In genomic region chr1:113770031-113770430, GRCh38 we compare ENCODE assay signal across 17 cellular contexts. TPM values are rescaled to one million over a fixed set of nuclear protein-coding genes. Genes with fewer than 3 reads are reported as not detected.
A peak's percentile ranks its signal among the peaks of the same experiment; 100 is the strongest.
DNase-seq lines count a peak whose midpoint lies in the region; ATAC-seq and TF ChIP-seq lines count a peak whose summit lies in the region.
"Had no signal": no experiment of that assay in that cellular context is flagged by ENCODE, and none has a peak within 500 bp of the region (broad histone marks: within the 10 kb centered on the region; RNA-seq: fewer than 3 reads in every experiment).

No MANE protein-coding gene starts in this region.

- no peaks in the 10 kb centered on the region for H3K9me3 Mint-ChIP-seq in CD8-positive, alpha-beta T cell
- H3K9me3 Mint-ChIP-seq in glutamatergic neuron (ENCODE audit: unreplicated experiment): peaks cover 4% of the 10 kb centered on the region

- no peak for ATAC-seq in CD8-positive, alpha-beta T cell
- ATAC-seq in HG03354 (IDR thresholded peaks at IDR 0.05; ENCODE audit: poor library complexity, severe bottlenecking, unreplicated experiment): no peak
- ATAC-seq: HCT116, SK-N-SH treated with all-trans-retinoic acid at 6 μM for 48 hours had no signal

- BruUV-seq in A673 (replicated peaks; lab: Mats Ljungman, UMichigan): no TSS peak

- POLR2A ChIA-PET in A673 (lab: Charles Lee; ENCODE audit: low non-redundant PET): no interaction called here
- POLR2A ChIA-PET in CD8-positive, alpha-beta T cell (lab: Charles Lee): no interaction called here

- H3K27me3 Mint-ChIP-seq in CD8-positive, alpha-beta T cell (ENCODE audit: low read depth): no peaks in the 10 kb centered on the region
- H3K27me3 Mint-ChIP-seq in glutamatergic neuron (ENCODE audit: unreplicated experiment): peaks cover 2% of the 10 kb centered on the region
- H3K27me3 Mint-ChIP-seq: B cell had no signal

- TF ChIP-seq CTCF in A673 (conservative IDR thresholded peaks at IDR 0.05; ENCODE audit: low read depth, low read length) (no peak), glutamatergic neuron (IDR thresholded peaks at IDR 0.05; ENCODE audit: partially characterized antibody, unreplicated experiment) (no peak)
- no peak for TF ChIP-seq CTCF in CD8-positive, alpha-beta T cell (IDR thresholded peaks at IDR 0.05)

- H3K36me3 ChIP-seq in A673 (ENCODE audit: insufficient read depth, low read length, poor library complexity, severe bottlenecking): peaks cover 24% of the 10 kb centered on the region
- peaks cover 19% of the 10 kb centered on the region for H3K36me3 ChIP-seq in CD8-positive, alpha-beta T cell (ENCODE audit: insufficient read depth, low read length)

- peaks cover 27% of the 10 kb centered on the region for H3K4me1 ChIP-seq in A673 (ENCODE audit: insufficient read depth, low read length, poor library complexity, severe bottlenecking)
- H3K4me1 ChIP-seq in CD8-positive, alpha-beta T cell (ENCODE audit: insufficient read depth, low read length): peaks cover 3% of the 10 kb centered on the region

- peak overlapping the region; percentile 66 for H3K27ac Mint-ChIP-seq in CD8-positive, alpha-beta T cell
- peak overlapping the region; percentile 93 for H3K27ac Mint-ChIP-seq in glutamatergic neuron (ENCODE audit: unreplicated experiment)
- H3K27ac Mint-ChIP-seq: B cell had no signal

- peak; percentile 42 for DNase-seq in A673 (ENCODE audit: low spot score)
- DNase-seq in CD8-positive, alpha-beta T cell: no peak
- DNase-seq in NCI-H82 treated with DMSO at 0.1 percent for 48 hours (lab: John Stamatoyannopoulos, UW; ENCODE audit: unreplicated experiment): peak; percentile 74
- no peak for DNase-seq in glutamatergic neuron
- DNase-seq in H4 (ENCODE audit: low spot score): no peak
- no peak for DNase-seq in NCI-H2029 treated with DMSO at 0.1 percent for 48 hours (lab: John Stamatoyannopoulos, UW)
- DNase-seq in NCI-H128 (lab: John Stamatoyannopoulos, UW; ENCODE audit: unreplicated experiment): no peak
- DNase-seq: DMS153, EL, NCI-H1048, NCI-H1694 treated with DMSO at 0.1 percent for 48 hours, Peyer's patch, Right ventricle myocardium superior had no signal

- H3K27me3 ChIP-seq in A673 (replicated peaks; ENCODE audit: insufficient read depth, low read depth, low read length, poor library complexity): no peaks in the 10 kb centered on the region
- H3K27me3 ChIP-seq in CD8-positive, alpha-beta T cell (ENCODE audit: insufficient read depth, low read length): no peaks in the 10 kb centered on the region
- H3K27me3 ChIP-seq: Peyer's patch had no signal

- intact Hi-C loops in A673 (cut with micrococcal nuclease; ENCODE audit: unreplicated experiment): no loop called here
- intact Hi-C loops in CD8-positive, alpha-beta T cell (cut with DNase I, micrococcal nuclease): no loop called here

- H3K4me1 Mint-ChIP-seq in CD8-positive, alpha-beta T cell (ENCODE audit: low read depth): peaks cover 38% of the 10 kb centered on the region
- peaks cover 59% of the 10 kb centered on the region for H3K4me1 Mint-ChIP-seq in glutamatergic neuron (ENCODE audit: low read depth, unreplicated experiment)

- no peak overlapping the region for H3K27ac ChIP-seq in A673 (ENCODE audit: low read depth, low read length, poor library complexity, severe bottlenecking)
- H3K27ac ChIP-seq in CD8-positive, alpha-beta T cell (ENCODE audit: low read depth, low read length): no peak overlapping the region
- H3K27ac ChIP-seq: Peyer's patch had no signal

- no peak overlapping the region for H3K4me3 Mint-ChIP-seq in CD8-positive, alpha-beta T cell
- H3K4me3 Mint-ChIP-seq in glutamatergic neuron (ENCODE audit: unreplicated experiment): peak overlapping the region; percentile 61
- H3K4me3 Mint-ChIP-seq: B cell had no signal

- no peak overlapping the region for H3K4me3 ChIP-seq in A673 (ENCODE audit: low read depth, low read length, poor library complexity, severe bottlenecking)
- no peak overlapping the region for H3K4me3 ChIP-seq in CD8-positive, alpha-beta T cell (ENCODE audit: low read depth, low read length)
- H3K4me3 ChIP-seq: Peyer's patch had no signal

- H3K9me3 ChIP-seq in A673 (ENCODE audit: low read depth, low read length, poor library complexity, severe bottlenecking): no peaks in the 10 kb centered on the region
- H3K9me3 ChIP-seq in CD8-positive, alpha-beta T cell (ENCODE audit: low read length): no peaks in the 10 kb centered on the region
- H3K9me3 ChIP-seq: Peyer's patch had no signal

- CTCF ChIA-PET in A673 (lab: Charles Lee): no interaction called here
- CTCF ChIA-PET in CD8-positive, alpha-beta T cell (lab: Charles Lee): no interaction called here

- H3K36me3 Mint-ChIP-seq in CD8-positive, alpha-beta T cell: peaks cover 65% of the 10 kb centered on the region
- no peaks in the 10 kb centered on the region for H3K36me3 Mint-ChIP-seq in glutamatergic neuron (ENCODE audit: unreplicated experiment)

RNA-seq across cellular contexts. Expression of gene PHTF1, which starts 10.7 kb away (rescaled TPM):
- total RNA-seq in A673 (2021): 57.2 and 59.2 TPM in 2 replicates
- total RNA-seq in CD8-positive, alpha-beta T cell: 1 to 10 TPM; 4.4 to 5.4 TPM
- total RNA-seq in glutamatergic neuron (ENCODE audit: unreplicated experiment): 107 TPM
- total RNA-seq in H4 (2014; rRNA removed; shearing (Covaris generic)): 19.2 and 26.3 TPM in 2 replicates

RNA-seq across cellular contexts. Expression of gene RSBN1, which starts 42.2 kb away (rescaled TPM):
- total RNA-seq in A673 (2021) (18.3 and 18.7 TPM in 2 replicates), glutamatergic neuron (ENCODE audit: unreplicated experiment) (35.2 TPM)
- total RNA-seq in CD8-positive, alpha-beta T cell: 10 to 100 TPM; 36.8 to 37.6 TPM
- total RNA-seq in H4 (2014; rRNA removed; shearing (Covaris generic)): 2.5 and 3.2 TPM in 2 replicates

Comparison
In these comparisons a context has a peak if more than half of its experiments do, and no peak if none do; other contexts are left out.
1. DNase-seq: peak in A673 (single experiment) and NCI-H82 treated with DMSO at 0.1 percent for 48 hours (single experiment); none in CD8-positive, alpha-beta T cell (0 of 7), glutamatergic neuron (single experiment), H4 (single experiment), NCI-H2029 treated with DMSO at 0.1 percent for 48 hours (single experiment) and NCI-H128 (single experiment).